8 cellular contexts compared by ENCODE assay signal in genomic region chr6:39113788-39114187, GRCh38. TPM values are rescaled to one million over a fixed set of nuclear protein-coding genes. Genes with fewer than 3 reads are reported as not detected.
DNase-seq lines count a peak whose midpoint lies in the region; ATAC-seq and TF ChIP-seq lines count a peak whose summit lies in the region.

No MANE protein-coding gene starts in this region.

- H3K27me3 ChIP-seq in RWPE2 (ENCODE audit: insufficient read depth, poor library complexity, severe bottlenecking) (no peaks in the 10 kb centered on the region), esophagus squamous epithelium (no peaks in the 10 kb centered on the region)

- no peak overlapping the region for H3K27ac ChIP-seq in RWPE2 (ENCODE audit: poor library complexity, severe bottlenecking)
- H3K27ac ChIP-seq in esophagus squamous epithelium = peak overlapping the region in 2 of 4 donors; percentile 95 to 97
- H3K27ac ChIP-seq in skin epidermis = peak overlapping the region in 5 of 21 experiments; percentile 87 to 99 (median 96)

- TF ChIP-seq CTCF in RWPE2 (IDR thresholded peaks at IDR 0.05; ENCODE audit: poor library complexity, severe bottlenecking) = no peak
- TF ChIP-seq CTCF in esophagus squamous epithelium (IDR thresholded peaks at IDR 0.05) = no peak

- intact Hi-C loops in esophagus squamous epithelium (cut with DNase I) = no loop called here

- ATAC-seq in RWPE2 (ENCODE audit: low read depth) (no peak), HG03039 (IDR thresholded peaks at IDR 0.05; ENCODE audit: unreplicated experiment) (no peak), HG03442 (IDR thresholded peaks at IDR 0.05; ENCODE audit: unreplicated experiment) (no peak)

- WGBS in esophagus squamous epithelium, 2 donors = 83 to 92% methylated on average over 1 of the region's 1 CpG

- H3K9me3 ChIP-seq in RWPE2 (ENCODE audit: severe bottlenecking) (no peaks in the 10 kb centered on the region), esophagus squamous epithelium (no peaks in the 10 kb centered on the region)

- DNase-seq in SKM-1 treated with dmso at 0.1 percent for 144 hours (lab: John Stamatoyannopoulos, UW; ENCODE audit: unreplicated experiment) (peak; percentile 10), SKM-1 (lab: John Stamatoyannopoulos, UW; ENCODE audit: unreplicated experiment) (no peak), RWPE2 (ENCODE audit: low spot score) (no peak), esophagus squamous epithelium (lab: John Stamatoyannopoulos, UW) (no peak), NCI-H1694 treated with DMSO at 0.1 percent for 48 hours (lab: John Stamatoyannopoulos, UW) (no peak)

- H3K4me3 ChIP-seq in RWPE2 (ENCODE audit: severe bottlenecking) (peak overlapping the region; percentile 72), esophagus squamous epithelium (peak overlapping the region in 3 of 4 donors; percentile 67 to 73 (median 71)), skin epidermis (peak overlapping the region in 4 of 7 experiments; percentile 60 to 80 (median 68))

- H3K36me3 ChIP-seq in RWPE2 (ENCODE audit: low read depth) (no peaks in the 10 kb centered on the region), esophagus squamous epithelium (peaks cover 0 to 18% (median 0%) of the 10 kb centered on the region in 3 donors)

- TF ChIP-seq POLR2A in esophagus squamous epithelium (IDR thresholded peaks at IDR 0.05) = no peak

- H3K4me1 ChIP-seq in RWPE2 (ENCODE audit: insufficient read depth, poor library complexity, severe bottlenecking) (peaks cover 9% of the 10 kb centered on the region), esophagus squamous epithelium (peaks cover 0 to 30% (median 14%) of the 10 kb centered on the region in 3 donors)

RNA-seq across cellular contexts. Expression of gene SAYSD1, which starts 1.2 kb away (rescaled TPM):
- total RNA-seq in esophagus squamous epithelium = 10 to 100 TPM; 11.0 to 12.6 (median 11.6) TPM
